Comparison of ENCODE assay signal across 35 cellular contexts in genomic region chr4:82090717-82091116, GRCh38.
"Had no signal": no experiment of that assay in that cellular context is flagged by ENCODE, and none has a peak within 500 bp of the region (broad histone marks: within the 10 kb centered on the region; RNA-seq: fewer than 3 reads in every experiment).

No MANE protein-coding gene starts in this region.

- H3K27me3 ChIP-seq: ascending aorta, cardiac muscle cell had no signal

- DNase-seq: activated B cell treated with CpG ODN at 0.5 μM for 24 hours; activated CD4-positive, alpha-beta memory T cell treated with anti-CD3 and anti-CD28 coated beads, Interleukin-2, amount 10 ng/mL, durations not matched to agents 7 days and 5 days; activated CD4-positive, alpha-beta T cell treated with anti-CD3 and anti-CD28 coated beads for 4 hours; activated CD4-positive, alpha-beta T cell treated with anti-CD3 and anti-CD28 coated beads, Interleukin-2, amount 10 ng/mL, durations not matched to agents 24 days and 14 days; activated CD4-positive, alpha-beta T cell treated with anti-CD3 and anti-CD28 coated beads, Interleukin-2, amount 50 U/mL, for 48 hours; activated CD4-positive, CD25-positive, alpha-beta regulatory T cell treated with anti-CD3 and anti-CD28 coated beads, Interleukin-2, amount 50 U/mL, for 72 hours; activated CD8-positive, alpha-beta memory T cell treated with anti-CD3 and anti-CD28 coated beads for 24 hours; activated CD8-positive, alpha-beta memory T cell treated with anti-CD3 and anti-CD28 coated beads, Interleukin-2, amount 10 ng/mL, durations not matched to agents 7 days and 5 days; activated CD8-positive, alpha-beta memory T cell treated with anti-CD3 and anti-CD28 coated beads, Interleukin-2, amount 50 U/mL, for 48 hours; activated CD8-positive, alpha-beta T cell treated with anti-CD3 and anti-CD28 coated beads, Interleukin-2, amount 10 ng/mL, durations not matched to agents 7 days and 5 days; activated effector memory CD4-positive, alpha-beta T cell treated with Interleukin-2 at 50 U/mL for 16 hours; activated gamma-delta T cell; activated naive CD4-positive, alpha-beta T cell treated with anti-CD3 and anti-CD28 coated beads, Interleukin-2, amount 10 ng/mL, durations not matched to agents 7 days and 5 days; activated naive CD4-positive, alpha-beta T cell treated with Interleukin-2 at 50 U/mL for 16 hours; activated naive CD8-positive, alpha-beta T cell treated with anti-CD3 and anti-CD28 coated beads, Interleukin-2, amount 10 ng/mL, durations not matched to agents 7 days and 5 days; activated naive CD8-positive, alpha-beta T cell treated with anti-CD3 and anti-CD28 coated beads, Interleukin-2, amount 50 U/mL, for 24 hours; activated T-cell treated with anti-CD3 and anti-CD28 coated beads, Interleukin-2, amount 50 U/mL, for 24 hours; activated T-cell treated with anti-CD3 and anti-CD28 coated beads, Interleukin-2, amount 50 U/mL, for 48 hours; amygdala; anterior cingulate cortex; caudate nucleus; cerebellar nuclear complex; T-helper 1 cell; T-helper 2 cell; T-helper 9 cell had no signal

- H3K4me3 ChIP-seq: ascending aorta, cardiac muscle cell had no signal

- H3K27ac ChIP-seq: ascending aorta, cardiac muscle cell, VCaP had no signal

- H3K4me1 Mint-ChIP-seq: activated B cell treated with CpG ODN at 0.5 μM for 24 hours; activated CD4-positive, alpha-beta memory T cell treated with anti-CD3 and anti-CD28 coated beads, Interleukin-2, amount 10 ng/mL, durations not matched to agents 7 days and 5 days; activated CD4-positive, alpha-beta T cell treated with anti-CD3 and anti-CD28 coated beads, Interleukin-2, amount 10 ng/mL, durations not matched to agents 24 days and 14 days; activated CD8-positive, alpha-beta memory T cell treated with anti-CD3 and anti-CD28 coated beads, Interleukin-2, amount 10 ng/mL, durations not matched to agents 7 days and 5 days; activated naive CD4-positive, alpha-beta T cell treated with anti-CD3 and anti-CD28 coated beads, Interleukin-2, amount 10 ng/mL, durations not matched to agents 7 days and 5 days; activated naive CD4-positive, alpha-beta T cell treated with anti-CD3 and anti-CD28 coated beads, Interleukin-2, amount 50 U/mL, for 24 hours; activated naive CD8-positive, alpha-beta T cell treated with anti-CD3 and anti-CD28 coated beads, Interleukin-2, amount 10 ng/mL, durations not matched to agents 7 days and 5 days; activated naive CD8-positive, alpha-beta T cell treated with anti-CD3 and anti-CD28 coated beads, Interleukin-2, amount 50 U/mL, for 24 hours; brain; central memory CD8-positive, alpha-beta T cell had no signal

- H3K36me3 ChIP-seq: ascending aorta, cardiac muscle cell had no signal

- H3K9me3 ChIP-seq: ascending aorta had no signal

- H3K36me3 Mint-ChIP-seq: activated CD8-positive, alpha-beta memory T cell treated with anti-CD3 and anti-CD28 coated beads, Interleukin-2, amount 10 ng/mL, durations not matched to agents 7 days and 5 days; activated naive CD4-positive, alpha-beta T cell treated with anti-CD3 and anti-CD28 coated beads, Interleukin-2, amount 10 ng/mL, durations not matched to agents 7 days and 5 days; activated naive CD4-positive, alpha-beta T cell treated with anti-CD3 and anti-CD28 coated beads, Interleukin-2, amount 50 U/mL, for 24 hours; activated naive CD8-positive, alpha-beta T cell; activated naive CD8-positive, alpha-beta T cell treated with anti-CD3 and anti-CD28 coated beads, Interleukin-2, amount 10 ng/mL, durations not matched to agents 7 days and 5 days; brain had no signal

- H3K27me3 Mint-ChIP-seq: activated CD4-positive, alpha-beta memory T cell treated with anti-CD3 and anti-CD28 coated beads, Interleukin-2, amount 10 ng/mL, durations not matched to agents 7 days and 5 days; activated CD4-positive, alpha-beta T cell treated with anti-CD3 and anti-CD28 coated beads, Interleukin-2, amount 10 ng/mL, durations not matched to agents 24 days and 14 days; activated CD8-positive, alpha-beta memory T cell treated with anti-CD3 and anti-CD28 coated beads, Interleukin-2, amount 10 ng/mL, durations not matched to agents 7 days and 5 days; activated naive CD4-positive, alpha-beta T cell treated with anti-CD3 and anti-CD28 coated beads, Interleukin-2, amount 10 ng/mL, durations not matched to agents 7 days and 5 days; activated naive CD4-positive, alpha-beta T cell treated with anti-CD3 and anti-CD28 coated beads, Interleukin-2, amount 50 U/mL, for 24 hours; activated naive CD8-positive, alpha-beta T cell treated with anti-CD3 and anti-CD28 coated beads, Interleukin-2, amount 10 ng/mL, durations not matched to agents 7 days and 5 days; activated T-cell treated with anti-CD3 and anti-CD28 coated beads, Interleukin-2, amount 50 U/mL, for 24 hours had no signal

- H3K9me3 Mint-ChIP-seq: activated B cell treated with CpG ODN at 0.5 μM for 24 hours; activated CD4-positive, alpha-beta memory T cell treated with anti-CD3 and anti-CD28 coated beads, Interleukin-2, amount 10 ng/mL, durations not matched to agents 7 days and 5 days; activated CD4-positive, alpha-beta T cell treated with anti-CD3 and anti-CD28 coated beads, Interleukin-2, amount 10 ng/mL, durations not matched to agents 24 days and 14 days; activated naive CD4-positive, alpha-beta T cell treated with anti-CD3 and anti-CD28 coated beads, Interleukin-2, amount 50 U/mL, for 24 hours; activated naive CD8-positive, alpha-beta T cell treated with anti-CD3 and anti-CD28 coated beads, Interleukin-2, amount 50 U/mL, for 24 hours; activated T-cell treated with anti-CD3 and anti-CD28 coated beads, Interleukin-2, amount 50 U/mL, for 24 hours; activated T-helper 2 cell treated with anti-CD3 and anti-CD28 coated beads, Interferon-gamma antibody, Interleukin-2, Interleukin-4, amounts not matched to agents 10 μg/mL and 5 μg/mL and 100 μg/mL, durations not matched to agents 14 hours and 24 hours and 36 hours; central memory CD8-positive, alpha-beta T cell; T-helper 1 cell treated with Interleukin-12 subunit alpha and Interleukin-12 subunit beta and Interleukin-4 antibody, amounts not matched to agents 30 μg/mL and 1 μg/mL, for 36 hours had no signal

- H3K4me3 Mint-ChIP-seq: activated B cell treated with CpG ODN at 0.5 μM for 24 hours; activated CD4-positive, alpha-beta memory T cell treated with anti-CD3 and anti-CD28 coated beads, Interleukin-2, amount 10 ng/mL, durations not matched to agents 7 days and 5 days; activated CD4-positive, alpha-beta T cell treated with anti-CD3 and anti-CD28 coated beads, Interleukin-2, amount 10 ng/mL, durations not matched to agents 24 days and 14 days; activated CD8-positive, alpha-beta memory T cell treated with anti-CD3 and anti-CD28 coated beads, Interleukin-2, amount 10 ng/mL, durations not matched to agents 7 days and 5 days; activated CD8-positive, alpha-beta T cell treated with anti-CD3 and anti-CD28 coated beads, Interleukin-2, amount 10 ng/mL, durations not matched to agents 7 days and 5 days; activated naive CD4-positive, alpha-beta T cell treated with anti-CD3 and anti-CD28 coated beads, Interleukin-2, amount 10 ng/mL, durations not matched to agents 7 days and 5 days; activated naive CD4-positive, alpha-beta T cell treated with anti-CD3 and anti-CD28 coated beads, Interleukin-2, amount 50 U/mL, for 24 hours; activated naive CD8-positive, alpha-beta T cell; activated naive CD8-positive, alpha-beta T cell treated with anti-CD3 and anti-CD28 coated beads, Interleukin-2, amount 10 ng/mL, durations not matched to agents 7 days and 5 days; activated naive CD8-positive, alpha-beta T cell treated with anti-CD3 and anti-CD28 coated beads, Interleukin-2, amount 50 U/mL, for 24 hours; activated T-cell treated with anti-CD3 and anti-CD28 coated beads, Interleukin-2, amount 50 U/mL, for 24 hours; brain; central memory CD8-positive, alpha-beta T cell; T-helper 1 cell treated with Interleukin-12 subunit alpha and Interleukin-12 subunit beta and Interleukin-4 antibody, amounts not matched to agents 30 μg/mL and 1 μg/mL, for 36 hours; T-helper 2 cell treated with Interferon-gamma antibody and Interleukin-4, amounts not matched to agents 5 μg/mL and 100 μg/mL, for 36 hours had no signal

- H3K27ac Mint-ChIP-seq: activated B cell treated with CpG ODN at 0.5 μM for 24 hours; activated CD4-positive, alpha-beta memory T cell treated with anti-CD3 and anti-CD28 coated beads, Interleukin-2, amount 10 ng/mL, durations not matched to agents 7 days and 5 days; activated CD4-positive, alpha-beta T cell treated with anti-CD3 and anti-CD28 coated beads, Interleukin-2, amount 10 ng/mL, durations not matched to agents 24 days and 14 days; activated CD8-positive, alpha-beta memory T cell treated with anti-CD3 and anti-CD28 coated beads, Interleukin-2, amount 10 ng/mL, durations not matched to agents 7 days and 5 days; activated CD8-positive, alpha-beta T cell treated with anti-CD3 and anti-CD28 coated beads, Interleukin-2, amount 10 ng/mL, durations not matched to agents 7 days and 5 days; activated naive CD4-positive, alpha-beta T cell treated with anti-CD3 and anti-CD28 coated beads, Interleukin-2, amount 10 ng/mL, durations not matched to agents 7 days and 5 days; activated naive CD4-positive, alpha-beta T cell treated with anti-CD3 and anti-CD28 coated beads, Interleukin-2, amount 50 U/mL, for 24 hours; activated naive CD8-positive, alpha-beta T cell; activated naive CD8-positive, alpha-beta T cell treated with anti-CD3 and anti-CD28 coated beads, Interleukin-2, amount 10 ng/mL, durations not matched to agents 7 days and 5 days; activated naive CD8-positive, alpha-beta T cell treated with anti-CD3 and anti-CD28 coated beads, Interleukin-2, amount 50 U/mL, for 24 hours; activated T-cell treated with anti-CD3 and anti-CD28 coated beads, Interleukin-2, amount 50 U/mL, for 24 hours; activated T-helper 2 cell treated with anti-CD3 and anti-CD28 coated beads, Interferon-gamma antibody, Interleukin-2, Interleukin-4, amounts not matched to agents 10 μg/mL and 5 μg/mL and 100 μg/mL, durations not matched to agents 14 hours and 24 hours and 36 hours; brain; T-helper 1 cell treated with Interleukin-12 subunit alpha and Interleukin-12 subunit beta and Interleukin-4 antibody, amounts not matched to agents 30 μg/mL and 1 μg/mL, for 36 hours; T-helper 2 cell treated with Interferon-gamma antibody and Interleukin-4, amounts not matched to agents 5 μg/mL and 100 μg/mL, for 36 hours had no signal
